Comparison of ENCODE assay signal across 20 cellular contexts in the genomic region with DNA sequence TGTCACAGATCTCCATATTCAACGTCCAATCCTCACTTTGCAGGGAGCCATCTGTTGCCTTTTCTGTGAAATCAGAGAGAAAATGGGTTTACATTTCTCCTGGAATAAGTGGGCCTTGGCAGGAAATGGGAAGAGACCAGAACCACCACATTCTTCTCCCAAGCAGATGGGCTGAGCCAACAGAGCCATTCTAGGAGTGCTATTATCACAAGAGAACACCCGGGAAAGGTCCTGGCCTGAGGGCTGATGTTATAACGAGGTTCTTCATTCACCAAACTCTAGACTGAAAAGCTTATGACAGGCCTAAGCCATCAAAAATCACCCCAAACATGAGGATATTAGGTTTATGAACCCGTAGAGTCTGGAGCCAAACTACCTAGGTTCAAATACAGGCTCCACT.
A peak's percentile ranks its signal among the peaks of the same experiment; 100 is the strongest.
DNase-seq lines count a peak whose midpoint lies in the region; ATAC-seq, FAIRE-seq and TF ChIP-seq lines count a peak whose summit lies in the region.
"Had no signal": no experiment of that assay in that cellular context is flagged by ENCODE, and none has a peak within 500 bp of the region (broad histone marks: within the 10 kb centered on the region; RNA-seq: fewer than 3 reads in every experiment).

No MANE protein-coding gene starts in this region.

- no peak overlapping the region for H3K4me3 Mint-ChIP-seq in endodermal cell

- H3K36me3 ChIP-seq in HepG2 (replicated peaks in 1 of 2; ENCODE audit: control insufficient read depth in 1 of 2, insufficient read depth in 2 of 2, low read length in 2 of 2): no peaks in the 10 kb centered on the region
- no peaks in the 10 kb centered on the region for H3K36me3 ChIP-seq in right lobe of liver
- no peaks in the 10 kb centered on the region for H3K36me3 ChIP-seq in endodermal cell (ENCODE audit: control insufficient read depth, insufficient read depth, low read length)
- H3K36me3 ChIP-seq in osteoblast (ENCODE audit: insufficient read depth, low read length): peaks cover 17% of the 10 kb centered on the region
- H3K36me3 ChIP-seq: BLaER1 had no signal

- H3K9ac ChIP-seq in HepG2 (ENCODE audit: insufficient read depth, low read depth, low read length) (no peak overlapping the region), endodermal cell (ENCODE audit: extremely low read depth, low read length, poor library complexity, severe bottlenecking) (no peak overlapping the region)
- H3K9ac ChIP-seq: BLaER1, GM23248 had no signal

- H3K27me3 Mint-ChIP-seq in endodermal cell (ENCODE audit: insufficient read depth): no peaks in the 10 kb centered on the region

- POLR2A ChIA-PET in HepG2 (lab: Yijun Ruan, JAX): no interaction called here

- TF ChIP-seq EP300 in HepG2 (IDR thresholded peaks at IDR 0.05; ENCODE audit: low read depth in 2 of 2, low read length in 2 of 2): no peak
- no peak for TF ChIP-seq EP300 in HepG2 (CRISPR knock-in tag; IDR thresholded peaks at IDR 0.05; ENCODE audit: borderline replicate concordance)

- DNase-seq in HepG2 (ENCODE audit: low spot score) (no peak), right lobe of liver (no peak), endodermal cell (peak; percentile 36), osteoblast (ENCODE audit: insufficient read length, low spot score, missing footprints) (peak; percentile 44), D721Med (ENCODE audit: insufficient read length, low spot score) (no peak), left cardiac atrium (no peak), HUDEP-2 (lab: John Stamatoyannopoulos, UW; ENCODE audit: unreplicated experiment in 76 of 76) (no peak)
- DNase-seq: DND-41, GM23248, KBM-7, MV-4-11, NCI-H1436, NCI-H2171 treated with DMSO at 0.1 percent for 48 hours, NCI-H510A had no signal

- ATAC-seq in HepG2: no peak
- no peak for ATAC-seq in right lobe of liver
- no peak for ATAC-seq in left cardiac atrium
- no peak for ATAC-seq in GM18867 (IDR thresholded peaks at IDR 0.05; ENCODE audit: unreplicated experiment)
- ATAC-seq: HCT116, Panc1 had no signal

- H3K79me2 ChIP-seq in HepG2 (ENCODE audit: insufficient read depth, low read length) (no peaks in the 10 kb centered on the region), osteoblast (ENCODE audit: insufficient read depth, low read length) (peaks cover 11% of the 10 kb centered on the region)

- H2AFZ ChIP-seq in HepG2 (ENCODE audit: low read length) (no peak overlapping the region), osteoblast (ENCODE audit: low read length) (no peak overlapping the region)
- H2AFZ ChIP-seq: GM23248 had no signal

- FAIRE-seq in HepG2 (lab: Jason Lieb, UNC): no peak
- no peak for FAIRE-seq in D721Med (lab: Jason Lieb, UNC)
- FAIRE-seq: A204.1, G401.6 had no signal

- no peaks in the 10 kb centered on the region for H4K20me1 ChIP-seq in HepG2 (ENCODE audit: insufficient read depth, low read length)
- peaks cover 8% of the 10 kb centered on the region for H4K20me1 ChIP-seq in osteoblast (ENCODE audit: insufficient read depth, low read length)
- H4K20me1 ChIP-seq: BLaER1 had no signal

- WGBS in HepG2 (ENCODE audit: low lambda C conversion rate): 98% methylated on average over 4 of the region's 4 CpGs
- 80% methylated on average over 3 of the region's 4 CpGs for WGBS in right lobe of liver (ENCODE audit: insufficient coverage, low coverage, low lambda C conversion rate, missing lambda C conversion rate)
- WGBS in endodermal cell (ENCODE audit: insufficient coverage in 1 of 2, insufficient read length in 1 of 2), 2 experiments: 80 to 96% methylated on average over 1 to 4 of the region's 4 CpGs

- H3K27ac Mint-ChIP-seq in endodermal cell: no peak overlapping the region

- CTCF ChIA-PET in HepG2 (lab: Yijun Ruan, JAX; ENCODE audit: low intra/inter-chr PET ratio, low total read pairs): no interaction called here

- H3K4me3 ChIP-seq in HepG2 (replicated peaks in 1 of 3; ENCODE audit: insufficient read depth in 1 of 3, low read depth in 2 of 3, low read length in 3 of 3) (no peak overlapping the region), right lobe of liver (no peak overlapping the region), endodermal cell (ENCODE audit: low read length) (no peak overlapping the region), osteoblast (ENCODE audit: insufficient read depth, low read length) (no peak overlapping the region)
- H3K4me3 ChIP-seq: BLaER1, GM23248 had no signal

- H3K4me1 ChIP-seq in HepG2 (ENCODE audit: insufficient read depth, low read length) (peaks cover 55% of the 10 kb centered on the region), right lobe of liver (peaks cover 0 to 47% (median 9%) of the 10 kb centered on the region in 4 donors), endodermal cell (ENCODE audit: control insufficient read depth, insufficient read depth, low read length) (no peaks in the 10 kb centered on the region), osteoblast (ENCODE audit: insufficient read depth, low read length) (no peaks in the 10 kb centered on the region)
- H3K4me1 ChIP-seq: BLaER1 had no signal

- peaks cover 5% of the 10 kb centered on the region for H3K36me3 Mint-ChIP-seq in endodermal cell (ENCODE audit: low read depth)

- H3K27me3 ChIP-seq in HepG2 (ENCODE audit: control insufficient read depth in 1 of 2, insufficient read depth in 2 of 2, low read length in 2 of 2) (no peaks in the 10 kb centered on the region), right lobe of liver (no peaks in the 10 kb centered on the region), endodermal cell (ENCODE audit: control insufficient read depth, insufficient read depth, low read length, poor library complexity, severe bottlenecking) (no peaks in the 10 kb centered on the region), osteoblast (ENCODE audit: insufficient read depth, low read length) (no peaks in the 10 kb centered on the region)
- H3K27me3 ChIP-seq: BLaER1 had no signal

- H3K9me3 ChIP-seq in HepG2 (ENCODE audit: low read length): no peaks in the 10 kb centered on the region
- H3K9me3 ChIP-seq in right lobe of liver: no peaks in the 10 kb centered on the region
- no peaks in the 10 kb centered on the region for H3K9me3 ChIP-seq in endodermal cell (ENCODE audit: control insufficient read depth, low read length)
- no peaks in the 10 kb centered on the region for H3K9me3 ChIP-seq in osteoblast (ENCODE audit: low read depth, low read length)

- H3K4me2 ChIP-seq in HepG2 (ENCODE audit: low read depth, low read length): no peak overlapping the region
- no peak overlapping the region for H3K4me2 ChIP-seq in osteoblast (ENCODE audit: insufficient read depth, low read length)
- H3K4me2 ChIP-seq: BLaER1 had no signal

- TF ChIP-seq POLR2A in HepG2 (IDR thresholded peaks at IDR 0.05; ENCODE audit: insufficient read depth in 1 of 2, low read depth in 2 of 2, low read length in 2 of 2) (no peak), right lobe of liver (IDR thresholded peaks at IDR 0.05) (no peak)

- in situ Hi-C loops in HepG2 (cut with HindIII; ENCODE audit: extremely low pct_ligation_motif_present, low pct_unique_long_range_greater_than_20kb): no loop called here

- intact Hi-C loops in HepG2 (cut with micrococcal nuclease; ENCODE audit: unreplicated experiment) (no loop called here), right lobe of liver (cut with DNase I) (no loop called here), left cardiac atrium (cut with DNase I) (no loop called here)

- H3K4me1 Mint-ChIP-seq in endodermal cell: peaks cover 11% of the 10 kb centered on the region

- H3K9me3 Mint-ChIP-seq in endodermal cell: peaks cover 2% of the 10 kb centered on the region

- no TSS peak for BruUV-seq in HepG2 (replicated peaks; lab: Mats Ljungman, UMichigan)

- H3K27ac ChIP-seq in HepG2 (ENCODE audit: extremely low read length, insufficient read depth, low read length): no peak overlapping the region
- H3K27ac ChIP-seq in right lobe of liver: no peak overlapping the region
- H3K27ac ChIP-seq in endodermal cell (ENCODE audit: low read depth, low read length): no peak overlapping the region
- H3K27ac ChIP-seq in osteoblast (ENCODE audit: low read depth, low read length): no peak overlapping the region
- H3K27ac ChIP-seq: BLaER1, GM23248 had no signal

- no peak for TF ChIP-seq RAD21 in HepG2 (CRISPR knock-in tag; IDR thresholded peaks at IDR 0.05)

- TF ChIP-seq CTCF in HepG2 (CRISPR knock-in tag; IDR thresholded peaks at IDR 0.05) (no peak), right lobe of liver (IDR thresholded peaks at IDR 0.05) (no peak), endodermal cell (conservative IDR thresholded peaks at IDR 0.05) (no peak), osteoblast (IDR thresholded peaks at IDR 0.05; ENCODE audit: extremely low read depth, low read depth, low read length) (no peak), D721Med (IDR thresholded peaks at IDR 0.05; ENCODE audit: insufficient read depth, missing control alignments) (no peak)

TF ChIP-seq in HepG2, 621 proteins besides CTCF, POLR2A, EP300 and RAD21:
- TF ChIP-seq FOXO1 (CRISPR knock-in tag; IDR thresholded peaks at IDR 0.05): no peak
- TF ChIP-seq CREB1 (IDR thresholded peaks at IDR 0.05): 0 out of 2 replicates have a peak, but pooled peaks have one; percentile 23
- no peak for TF ChIP-seq CREB1 (CRISPR knock-in tag; IDR thresholded peaks at IDR 0.05)

Comparison
In these comparisons a context has a peak if more than half of its experiments do, and no peak if none do; other contexts are left out.
1. DNase-seq: peak in endodermal cell (single experiment) and osteoblast (single experiment); none in HepG2 (single experiment), right lobe of liver (0 of 3), D721Med (single experiment), left cardiac atrium (single experiment) and HUDEP-2 (0 of 76).